Comparison of ENCODE assay signal across 20 cellular contexts in the genomic region with DNA sequence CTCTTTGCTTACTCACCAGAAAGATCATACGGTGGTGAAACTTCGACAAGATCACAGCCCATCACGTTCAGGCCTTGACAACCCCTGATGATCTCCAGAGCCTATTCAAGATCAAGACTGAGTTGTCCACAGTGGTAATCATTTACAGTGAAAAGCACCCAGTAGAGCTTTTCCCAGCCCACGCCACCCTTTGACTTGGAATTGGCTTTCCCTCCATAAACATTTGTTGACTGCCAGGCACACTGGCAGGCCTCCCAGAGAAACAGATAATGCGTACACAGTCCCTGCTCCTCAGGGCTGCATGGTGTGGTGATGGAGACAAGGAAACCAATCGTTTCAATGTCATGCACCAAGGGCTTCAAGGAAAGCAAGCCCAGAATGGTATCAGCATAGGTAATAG. TPM values are rescaled to one million over a fixed set of nuclear protein-coding genes. Genes with fewer than 3 reads are reported as not detected.
DNase-seq lines count a peak whose midpoint lies in the region; ATAC-seq and TF ChIP-seq lines count a peak whose summit lies in the region.
"Had no signal": no experiment of that assay in that cellular context is flagged by ENCODE, and none has a peak within 500 bp of the region (broad histone marks: within the 10 kb centered on the region; RNA-seq: fewer than 3 reads in every experiment).

No MANE protein-coding gene starts in this region.

- in situ Hi-C loops in G401 (cut with HindIII; ENCODE audit: low sequenced_read_pairs), result loop anchor here (25.0 kb wide), 1 partner anchor 163 kb away; the partner anchor contains the start of genes SLC25A34 and TMEM82

- no peaks in the 10 kb centered on the region for H3K9me3 ChIP-seq in ascending aorta
- H3K9me3 ChIP-seq: A549 had no signal

- H3K27me3 ChIP-seq in ascending aorta, result no peaks in the 10 kb centered on the region

- no peak overlapping the region for H3K4me3 ChIP-seq in ascending aorta
- H3K4me3 ChIP-seq: A549, K562, PC-9 had no signal

- TF ChIP-seq CTCF in ascending aorta (IDR thresholded peaks at IDR 0.05), result no peak

- H3K4me3 Mint-ChIP-seq in T-helper 2 cell treated with Interferon-gamma antibody and Interleukin-4, amounts not matched to agents 5 μg/mL and 100 μg/mL, for 36 hours, result no peak overlapping the region
- H3K4me3 Mint-ChIP-seq: stimulated activated effector memory CD8-positive, alpha-beta T cell treated with anti-CD3 and anti-CD28 coated beads, Interleukin-12 subunit alpha, Interleukin-12 subunit beta, amount 100 ng/mL, for 72 hours had no signal

- H3K27me3 Mint-ChIP-seq in T-helper 2 cell treated with Interferon-gamma antibody and Interleukin-4, amounts not matched to agents 5 μg/mL and 100 μg/mL, for 36 hours (ENCODE audit: low read depth), result no peaks in the 10 kb centered on the region

- peaks cover 0 to 1% of the 10 kb centered on the region in 2 donors for H3K36me3 ChIP-seq in ascending aorta

- ATAC-seq in left cardiac atrium (peak; percentile 50 to 57), HG03097 (IDR thresholded peaks at IDR 0.05; ENCODE audit: low FRiP score, unreplicated experiment) (no peak)
- ATAC-seq: A549; K562; stimulated activated effector memory CD8-positive, alpha-beta T cell treated with anti-CD3 and anti-CD28 coated beads, Interleukin-12 subunit alpha, Interleukin-12 subunit beta, amount 100 ng/mL, for 72 hours had no signal

- no peak overlapping the region for H3K27ac ChIP-seq in ascending aorta
- H3K27ac ChIP-seq: A549, C4-2B, PC-9 had no signal

- intact Hi-C loops in left cardiac atrium (cut with DNase I), result no loop called here
- intact Hi-C loops in ascending aorta (cut with DNase I), result no loop called here

- H3K36me3 Mint-ChIP-seq in T-helper 2 cell treated with Interferon-gamma antibody and Interleukin-4, amounts not matched to agents 5 μg/mL and 100 μg/mL, for 36 hours (ENCODE audit: low read depth), result peaks cover 41% of the 10 kb centered on the region

- peaks cover 28% of the 10 kb centered on the region for H3K4me1 Mint-ChIP-seq in T-helper 2 cell treated with Interferon-gamma antibody and Interleukin-4, amounts not matched to agents 5 μg/mL and 100 μg/mL, for 36 hours (ENCODE audit: low read depth)

- H3K4me1 ChIP-seq in ascending aorta, result peaks cover 0 to 3% of the 10 kb centered on the region in 2 donors
- H3K4me1 ChIP-seq: A549 had no signal

- H3K27ac Mint-ChIP-seq in T-helper 2 cell treated with Interferon-gamma antibody and Interleukin-4, amounts not matched to agents 5 μg/mL and 100 μg/mL, for 36 hours, result peak overlapping the region; percentile 10
- H3K27ac Mint-ChIP-seq: stimulated activated effector memory CD8-positive, alpha-beta T cell treated with anti-CD3 and anti-CD28 coated beads, Interleukin-12 subunit alpha, Interleukin-12 subunit beta, amount 100 ng/mL, for 72 hours had no signal

- DNase-seq in T-helper 2 cell treated with Interferon-gamma antibody and Interleukin-4, amounts not matched to agents 5 μg/mL and 100 μg/mL, for 36 hours (ENCODE audit: low spot score), result no peak
- DNase-seq in T-helper 2 cell, result no peak
- peak; percentile 8 for DNase-seq in G401 (ENCODE audit: low spot score)
- DNase-seq in left cardiac atrium, result peak; percentile 34
- peak; percentile 71 for DNase-seq in pons (ENCODE audit: low spot score)
- DNase-seq in ascending aorta (ENCODE audit: low spot score in 2 of 2), result no peak
- no peak for DNase-seq in HuH-7 (ENCODE audit: low spot score)
- DNase-seq: activated CD4-positive, alpha-beta T cell treated with anti-CD3 and anti-CD28 coated beads, Interleukin-2, amount 50 U/mL, for 48 hours; amniotic stem cell; GOT3; NCI-H1092 treated with DMSO at 0.1 percent for 48 hours; NCI-H2081 treated with DMSO at 0.1 percent for 48 hours; NCI-H526; PC-9 had no signal

- H3K9me3 Mint-ChIP-seq in T-helper 2 cell treated with Interferon-gamma antibody and Interleukin-4, amounts not matched to agents 5 μg/mL and 100 μg/mL, for 36 hours, result no peaks in the 10 kb centered on the region
- H3K9me3 Mint-ChIP-seq: stimulated activated effector memory CD8-positive, alpha-beta T cell treated with anti-CD3 and anti-CD28 coated beads, Interleukin-12 subunit alpha, Interleukin-12 subunit beta, amount 100 ng/mL, for 72 hours had no signal

RNA-seq across cellular contexts. Expression of gene AGMAT, which starts 10.1 kb away (rescaled TPM):
- total RNA-seq in G401 (2014; rRNA removed; shearing (Covaris generic)), result 2.0 and 2.6 TPM in 2 replicates
- total RNA-seq in left cardiac atrium (under 1 TPM in 1 of 2 donors, not detected in 1; 0.13 TPM), ascending aorta (1.1 TPM)
- total RNA-seq: K562, SK-MEL-5 had no signal

RNA-seq across cellular contexts. Expression of gene DDI2, which starts 42.5 kb away (rescaled TPM):
- 6.5 and 9.9 TPM in 2 replicates for total RNA-seq in G401 (2014; rRNA removed; shearing (Covaris generic))
- total RNA-seq in left cardiac atrium, result 10 to 100 TPM; 23.6 to 25.1 TPM
- 13.0 TPM for total RNA-seq in ascending aorta

RNA-seq across cellular contexts. Expression of gene DNAJC16, which starts 48.1 kb away (rescaled TPM):
- total RNA-seq in G401 (2014; rRNA removed; shearing (Covaris generic)), result 3.4 and 19.1 TPM in 2 replicates
- total RNA-seq in left cardiac atrium, result 10 to 100 TPM; 17.1 to 17.7 TPM
- 11.4 TPM for total RNA-seq in ascending aorta

RNA-seq across cellular contexts. Expression of gene CASP9, which starts 50.7 kb away (rescaled TPM):
- total RNA-seq in G401 (2014; rRNA removed; shearing (Covaris generic)), result 12.3 and 15.6 TPM in 2 replicates
- 1 to 10 TPM; 8.5 to 9.8 TPM for total RNA-seq in left cardiac atrium
- total RNA-seq in ascending aorta, result 15.5 TPM

Comparison
In these comparisons a context has a peak if more than half of its experiments do, and no peak if none do; other contexts are left out.
1. DNase-seq: peak in G401 (single experiment), left cardiac atrium (single experiment) and pons (single experiment); none in T-helper 2 cell treated with Interferon-gamma antibody and Interleukin-4, amounts not matched to agents 5 μg/mL and 100 μg/mL, for 36 hours (single experiment), T-helper 2 cell (0 of 5), ascending aorta (0 of 2) and HuH-7 (single experiment).